9 cellular contexts compared by ENCODE assay signal in the genomic region with DNA sequence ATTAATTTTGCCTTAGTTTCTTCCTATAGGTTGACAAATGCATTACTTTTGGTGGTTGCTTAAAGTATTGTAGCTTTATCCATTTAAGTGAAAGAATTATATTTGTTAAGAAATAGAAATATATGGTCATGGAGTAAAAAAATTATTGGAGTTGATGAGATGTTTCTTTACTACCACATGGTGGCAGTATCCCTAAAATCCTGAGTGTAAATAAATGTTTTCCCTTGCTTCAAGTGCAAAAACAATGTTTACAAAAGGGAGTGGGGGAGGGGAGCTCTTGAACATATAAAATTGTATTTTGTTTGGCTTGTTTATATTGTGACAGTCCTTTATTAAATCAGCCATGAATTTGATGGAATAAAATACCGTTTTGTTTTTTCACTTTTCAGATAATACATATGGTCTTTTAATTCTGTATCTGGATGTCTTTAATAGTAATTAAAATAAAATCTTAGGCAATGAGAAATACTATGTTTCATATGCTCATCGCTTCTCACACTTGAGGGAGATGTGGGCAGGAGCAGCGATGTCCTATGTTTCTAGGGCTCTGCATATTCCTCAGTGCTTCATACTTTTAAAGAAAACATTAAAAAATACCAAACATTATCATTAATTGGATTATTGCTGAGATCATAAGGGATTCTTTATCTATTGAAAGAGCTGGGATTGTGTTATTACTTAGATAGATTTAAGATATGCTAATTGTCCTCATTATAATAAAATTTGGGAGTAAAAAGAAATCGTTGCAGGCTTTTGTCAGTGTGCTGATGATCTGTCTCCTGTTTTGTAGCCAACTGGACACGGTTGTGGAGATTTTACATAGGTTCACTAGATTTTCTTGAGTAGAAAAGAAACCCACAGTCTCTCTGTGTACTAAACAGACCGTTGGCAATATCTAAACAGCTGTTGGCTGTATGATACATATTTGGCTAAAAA.
DNase-seq lines count a peak whose midpoint lies in the region; ATAC-seq and TF ChIP-seq lines count a peak whose summit lies in the region.
"Had no signal": no experiment of that assay in that cellular context is flagged by ENCODE, and none has a peak within 500 bp of the region (broad histone marks: within the 10 kb centered on the region; RNA-seq: fewer than 3 reads in every experiment).

No MANE protein-coding gene starts in this region.

- H2BK120ac ChIP-seq in neuronal stem cell (ENCODE audit: low read depth, low read length) = no peak overlapping the region

- no peak overlapping the region for H3K14ac ChIP-seq in neuronal stem cell (ENCODE audit: low read length)

- no peak overlapping the region for H2BK15ac ChIP-seq in neuronal stem cell (ENCODE audit: low read length)

- H3K36me3 ChIP-seq in breast epithelium (no peaks in the 10 kb centered on the region), neuronal stem cell (replicated peaks in 1 of 2; ENCODE audit: control insufficient read depth in 2 of 2, insufficient read depth in 2 of 2, low read length in 2 of 2) (no peaks in the 10 kb centered on the region)

- DNase-seq in GM12864 (ENCODE audit: low read depth) (no peak), NCI-H2107 treated with DMSO at 0.1 percent for 48 hours (lab: John Stamatoyannopoulos, UW; ENCODE audit: unreplicated experiment) (peak; percentile 51), breast epithelium (ENCODE audit: low spot score in 2 of 2) (no peak), myocyte (ENCODE audit: low read depth) (peak; percentile 17), ureter (ENCODE audit: low spot score) (no peak), neuronal stem cell (ENCODE audit: low spot score) (no peak), ecto neural progenitor cell (ENCODE audit: low spot score) (no peak)

- H3K9me3 ChIP-seq in breast epithelium = no peaks in the 10 kb centered on the region
- no peaks in the 10 kb centered on the region for H3K9me3 ChIP-seq in neuronal stem cell (replicated peaks in 1 of 2; ENCODE audit: control insufficient read depth in 2 of 2, insufficient read depth in 1 of 2, low read depth in 1 of 2, low read length in 2 of 2)

- no peak overlapping the region for H3K18ac ChIP-seq in neuronal stem cell (ENCODE audit: low read length)

- no peak overlapping the region for H2BK5ac ChIP-seq in neuronal stem cell (ENCODE audit: low read length)

- H3K4me3 ChIP-seq in GM12864 (ENCODE audit: low read depth, low read length) (no peak overlapping the region), breast epithelium (no peak overlapping the region), neuronal stem cell (ENCODE audit: low read length in 2 of 2) (no peak overlapping the region)
- H3K4me3 ChIP-seq: SK-N-MC had no signal

- no peak overlapping the region for H2AK5ac ChIP-seq in neuronal stem cell (ENCODE audit: low read depth, low read length)

- intact Hi-C loops in breast epithelium (cut with DNase I; ENCODE audit: low total_unique reads) = no loop called here

- H3K23ac ChIP-seq in neuronal stem cell (ENCODE audit: low read depth, low read length, poor library complexity) = no peak overlapping the region

- TF ChIP-seq CTCF in GM12864 (IDR thresholded peaks at IDR 0.05; ENCODE audit: low read depth, low read length, missing control alignments) = peak; percentile 14
- TF ChIP-seq CTCF in breast epithelium (IDR thresholded peaks at IDR 0.05) = peak in 2 of 3 donors; percentile 25 to 43

- TF ChIP-seq POLR2A in breast epithelium (IDR thresholded peaks at IDR 0.05) = no peak

- no peak overlapping the region for H4K8ac ChIP-seq in neuronal stem cell (ENCODE audit: low read depth, low read length)

- H3K4me1 ChIP-seq in breast epithelium = no peaks in the 10 kb centered on the region
- H3K4me1 ChIP-seq in neuronal stem cell (ENCODE audit: control insufficient read depth in 2 of 2, insufficient read depth in 1 of 2, low read depth in 1 of 2, low read length in 2 of 2) = peaks cover 0 to 1% of the 10 kb centered on the region in 2 donors

- H2BK12ac ChIP-seq in neuronal stem cell (ENCODE audit: low read length) = no peak overlapping the region

- no peaks in the 10 kb centered on the region for H3K27me3 ChIP-seq in breast epithelium
- no peaks in the 10 kb centered on the region for H3K27me3 ChIP-seq in neuronal stem cell (ENCODE audit: control insufficient read depth in 3 of 3, insufficient read depth in 3 of 3, low read depth in 1 of 3, low read length in 3 of 3)

- ATAC-seq in HG02610 (IDR thresholded peaks at IDR 0.05; ENCODE audit: unreplicated experiment) = no peak

- no peak overlapping the region for H3K4ac ChIP-seq in neuronal stem cell (ENCODE audit: low read length)

- H3K27ac ChIP-seq in breast epithelium (no peak overlapping the region), neuronal stem cell (replicated peaks; ENCODE audit: low read length) (no peak overlapping the region)
- H3K27ac ChIP-seq: SK-N-MC had no signal

- H3K79me1 ChIP-seq in neuronal stem cell (ENCODE audit: low read depth, low read length) = no peaks in the 10 kb centered on the region

- no peak overlapping the region for H3K4me2 ChIP-seq in neuronal stem cell (ENCODE audit: insufficient read depth, low read length, poor library complexity, severe bottlenecking)

- H4K91ac ChIP-seq in neuronal stem cell (ENCODE audit: low read depth, low read length, poor library complexity) = no peak overlapping the region

- H2AFZ ChIP-seq in neuronal stem cell (ENCODE audit: low read length) = no peak overlapping the region

- no CpG with 5 or more reads among the region's 6 CpGs for WGBS in neuronal stem cell (ENCODE audit: extremely low coverage in 2 of 2, insufficient read length in 2 of 2, insufficient replicate concordance in 1 of 2), 2 donors

- no peak overlapping the region for H3K9ac ChIP-seq in neuronal stem cell (ENCODE audit: low read depth, low read length, poor library complexity)

Comparison
In these comparisons a context has a peak if more than half of its experiments do, and no peak if none do; other contexts are left out.
1. DNase-seq: peak in NCI-H2107 treated with DMSO at 0.1 percent for 48 hours (single experiment) and myocyte (single experiment); none in GM12864 (single experiment), breast epithelium (0 of 2), ureter (single experiment), neuronal stem cell (single experiment) and ecto neural progenitor cell (single experiment).